Comparison of ENCODE assay signal across 22 cellular contexts in genomic region chr3:122621112-122621511, GRCh38. TPM values are rescaled to one million over a fixed set of nuclear protein-coding genes. Genes with fewer than 3 reads are reported as not detected.
DNase-seq lines count a peak whose midpoint lies in the region; ATAC-seq and TF ChIP-seq lines count a peak whose summit lies in the region.
"Had no signal": no experiment of that assay in that cellular context is flagged by ENCODE, and none has a peak within 500 bp of the region (broad histone marks: within the 10 kb centered on the region; RNA-seq: fewer than 3 reads in every experiment).

No MANE protein-coding gene starts in this region.

- H3K36me3 ChIP-seq in OCI-LY3 (replicated peaks; ENCODE audit: low read depth, low read length): peaks cover 76% of the 10 kb centered on the region
- H3K36me3 ChIP-seq in CD8-positive, alpha-beta memory T cell (ENCODE audit: insufficient read depth, low read length): peaks cover 30% of the 10 kb centered on the region
- H3K36me3 ChIP-seq in A673 (ENCODE audit: insufficient read depth, low read length, poor library complexity, severe bottlenecking): no peaks in the 10 kb centered on the region
- H3K36me3 ChIP-seq: neutrophil, right lobe of liver, tibial artery had no signal

- H3K4me1 ChIP-seq in OCI-LY3 (ENCODE audit: low read length): peaks cover 98% of the 10 kb centered on the region
- no peaks in the 10 kb centered on the region for H3K4me1 ChIP-seq in CD8-positive, alpha-beta memory T cell (ENCODE audit: insufficient read depth, low read length)
- H3K4me1 ChIP-seq in A673 (ENCODE audit: insufficient read depth, low read length, poor library complexity, severe bottlenecking): no peaks in the 10 kb centered on the region
- H3K4me1 ChIP-seq: body of pancreas, right lobe of liver, tibial artery had no signal

- DNase-seq in GM12865 (ENCODE audit: low read depth) (peak; percentile 75), NCI-H345 treated with DMSO at 0.1 percent for 48 hours (lab: John Stamatoyannopoulos, UW; ENCODE audit: unreplicated experiment) (no peak), A673 (ENCODE audit: low spot score) (no peak), Calu3 (no peak)
- no peak for DNase-seq in CD8-positive, alpha-beta memory T cell
- DNase-seq: activated CD4-positive, CD25-positive, alpha-beta regulatory T cell treated with anti-CD3 and anti-CD28 coated beads, Interleukin-2, amount 50 U/mL, for 72 hours; activated CD8-positive, alpha-beta memory T cell treated with anti-CD3 and anti-CD28 coated beads, Interleukin-2, amount 50 U/mL, for 4 hours; activated naive CD4-positive, alpha-beta T cell treated with anti-CD3 and anti-CD28 coated beads, Interleukin-2, amount 10 ng/mL, durations not matched to agents 7 days and 5 days; body of pancreas; midbrain; NCI-H1694; NCI-H748 treated with DMSO at 0.1 percent for 48 hours; right lobe of liver; stimulated activated CD4-positive, alpha-beta T cell treated with anti-CD3 and anti-CD28 coated beads, Interleukin-1b, Interleukin-23, amount 100 ng/mL, for 48 hours; T-helper 17 cell; tibial artery had no signal

- peak overlapping the region; percentile 38 for H3K4me2 ChIP-seq in OCI-LY3 (ENCODE audit: low read length)
- H3K4me2 ChIP-seq: GM23338 had no signal

- H2AFZ ChIP-seq in OCI-LY3 (ENCODE audit: low read depth, low read length): no peak overlapping the region
- H2AFZ ChIP-seq: GM23338 had no signal

- H3K27me3 Mint-ChIP-seq in CD8-positive, alpha-beta memory T cell: no peaks in the 10 kb centered on the region
- peaks cover 19% of the 10 kb centered on the region for H3K27me3 Mint-ChIP-seq in Calu3 (ENCODE audit: unreplicated experiment)
- H3K27me3 Mint-ChIP-seq: activated naive CD4-positive, alpha-beta T cell treated with anti-CD3 and anti-CD28 coated beads, Interleukin-2, amount 10 ng/mL, durations not matched to agents 7 days and 5 days; T-helper 17 cell had no signal

- BruUV-seq in A673 (replicated peaks; lab: Mats Ljungman, UMichigan) (no TSS peak), Calu3 (replicated peaks; lab: Mats Ljungman, UMichigan) (no TSS peak)

- H3K36me3 Mint-ChIP-seq in CD8-positive, alpha-beta memory T cell: peaks cover 9 to 88% (median 47%) of the 10 kb centered on the region in 3 donors
- H3K36me3 Mint-ChIP-seq in Calu3 (ENCODE audit: insufficient read depth, unreplicated experiment): no peaks in the 10 kb centered on the region

- peak overlapping the region; percentile 76 for H3K9ac ChIP-seq in OCI-LY3 (ENCODE audit: low read length)

- H3K27me3 ChIP-seq in OCI-LY3 (ENCODE audit: low read depth, low read length) (no peaks in the 10 kb centered on the region), A673 (replicated peaks; ENCODE audit: insufficient read depth, low read depth, low read length, poor library complexity) (peaks cover 32% of the 10 kb centered on the region)
- no peaks in the 10 kb centered on the region for H3K27me3 ChIP-seq in CD8-positive, alpha-beta memory T cell (ENCODE audit: insufficient read depth, low read length, poor library complexity, severe bottlenecking)
- H3K27me3 ChIP-seq: body of pancreas, neutrophil, right lobe of liver had no signal

- H3K27ac ChIP-seq in OCI-LY3 (ENCODE audit: low read length) (peak overlapping the region; percentile 98), A673 (ENCODE audit: low read depth, low read length, poor library complexity, severe bottlenecking) (no peak overlapping the region)
- H3K27ac ChIP-seq in CD8-positive, alpha-beta memory T cell (ENCODE audit: low read depth, low read length): no peak overlapping the region
- H3K27ac ChIP-seq: body of pancreas, HL-60, neutrophil, right lobe of liver, tibial artery had no signal

- H3K4me3 ChIP-seq in GM12865 (ENCODE audit: low read depth, low read length) (peak overlapping the region; percentile 16; the same call in 1 of the 2 replicates), OCI-LY3 (ENCODE audit: low read length) (peak overlapping the region; percentile 25), A673 (ENCODE audit: low read depth, low read length, poor library complexity, severe bottlenecking) (no peak overlapping the region)
- no peak overlapping the region for H3K4me3 ChIP-seq in CD8-positive, alpha-beta memory T cell (ENCODE audit: low read length)
- H3K4me3 ChIP-seq: body of pancreas, GM23338, right lobe of liver, tibial artery had no signal

- H3K79me2 ChIP-seq in OCI-LY3 (ENCODE audit: low read length): peaks cover 23% of the 10 kb centered on the region

- H4K20me1 ChIP-seq in OCI-LY3 (ENCODE audit: insufficient read depth, low read length): no peaks in the 10 kb centered on the region

- H3K27ac Mint-ChIP-seq in CD8-positive, alpha-beta memory T cell: peak overlapping the region in 2 of 8 donors; percentile 58 to 68
- no peak overlapping the region for H3K27ac Mint-ChIP-seq in Calu3 (ENCODE audit: unreplicated experiment)
- H3K27ac Mint-ChIP-seq: activated naive CD4-positive, alpha-beta T cell treated with anti-CD3 and anti-CD28 coated beads, Interleukin-2, amount 10 ng/mL, durations not matched to agents 7 days and 5 days; GM23338; T-helper 17 cell had no signal

- no peaks in the 10 kb centered on the region for H3K4me1 Mint-ChIP-seq in CD8-positive, alpha-beta memory T cell
- H3K4me1 Mint-ChIP-seq in Calu3 (ENCODE audit: low read depth, unreplicated experiment): no peaks in the 10 kb centered on the region
- H3K4me1 Mint-ChIP-seq: activated naive CD4-positive, alpha-beta T cell treated with anti-CD3 and anti-CD28 coated beads, Interleukin-2, amount 10 ng/mL, durations not matched to agents 7 days and 5 days had no signal

- H3K9me3 ChIP-seq in OCI-LY3 (ENCODE audit: insufficient read depth, low read length): no peaks in the 10 kb centered on the region
- H3K9me3 ChIP-seq in CD8-positive, alpha-beta memory T cell (ENCODE audit: low read length): no peaks in the 10 kb centered on the region
- H3K9me3 ChIP-seq in A673 (ENCODE audit: low read depth, low read length, poor library complexity, severe bottlenecking): no peaks in the 10 kb centered on the region
- H3K9me3 ChIP-seq: body of pancreas, neutrophil, right lobe of liver, tibial artery had no signal

- ATAC-seq in GM19328 (IDR thresholded peaks at IDR 0.05; ENCODE audit: unreplicated experiment) (peak; percentile 47), HG02884 (IDR thresholded peaks at IDR 0.05; ENCODE audit: unreplicated experiment) (peak; percentile 33)
- ATAC-seq: GM23338, T-helper 17 cell had no signal

- no peaks in the 10 kb centered on the region for H3K9me3 Mint-ChIP-seq in CD8-positive, alpha-beta memory T cell
- no peaks in the 10 kb centered on the region for H3K9me3 Mint-ChIP-seq in Calu3 (ENCODE audit: low read depth, unreplicated experiment)
- H3K9me3 Mint-ChIP-seq: activated naive CD4-positive, alpha-beta T cell treated with anti-CD3 and anti-CD28 coated beads, Interleukin-2, amount 10 ng/mL, durations not matched to agents 7 days and 5 days; GM23338 had no signal

- H3K4me3 Mint-ChIP-seq in CD8-positive, alpha-beta memory T cell: no peak overlapping the region
- no peak overlapping the region for H3K4me3 Mint-ChIP-seq in Calu3 (ENCODE audit: low read depth, unreplicated experiment)
- H3K4me3 Mint-ChIP-seq: activated naive CD4-positive, alpha-beta T cell treated with anti-CD3 and anti-CD28 coated beads, Interleukin-2, amount 10 ng/mL, durations not matched to agents 7 days and 5 days; GM23338; T-helper 17 cell had no signal

- POLR2A ChIA-PET in CD8-positive, alpha-beta memory T cell (lab: Charles Lee): no interaction called here
- POLR2A ChIA-PET in A673 (lab: Charles Lee; ENCODE audit: low non-redundant PET): no interaction called here

- CTCF ChIA-PET in CD8-positive, alpha-beta memory T cell (lab: Charles Lee): no interaction called here
- CTCF ChIA-PET in A673 (lab: Charles Lee) (no interaction called here), Calu3 (lab: Charles Lee) (no interaction called here)

- TF ChIP-seq CTCF in GM12865 (IDR thresholded peaks at IDR 0.05; ENCODE audit: insufficient read depth, low read depth, low read length, missing control alignments) (no peak), OCI-LY3 (IDR thresholded peaks at IDR 0.05; ENCODE audit: low read depth, low read length) (no peak), A673 (conservative IDR thresholded peaks at IDR 0.05; ENCODE audit: low read depth, low read length) (no peak), Calu3 (IDR thresholded peaks at IDR 0.05; ENCODE audit: unreplicated experiment) (no peak)

- intact Hi-C loops in A673 (cut with micrococcal nuclease; ENCODE audit: unreplicated experiment) (no loop called here), Calu3 (cut with micrococcal nuclease; ENCODE audit: unreplicated experiment) (no loop called here)

RNA-seq across cellular contexts. Expression of gene PARP15, which starts 43.7 kb away (rescaled TPM):
- total RNA-seq in CD8-positive, alpha-beta memory T cell: 10 to 100 TPM; 12.7 to 13.9 TPM
- 8.5 TPM for polyA plus RNA-seq in CD8-positive, alpha-beta memory T cell
- not detected in 2 replicates for total RNA-seq in A673 (2021)
- 3.4 and 3.6 TPM in 2 replicates for total RNA-seq in Calu3 (2022)

RNA-seq across cellular contexts. Expression of gene DTX3L, which starts 57.0 kb away (rescaled TPM):
- total RNA-seq in CD8-positive, alpha-beta memory T cell: 10 to 100 TPM; 22.9 to 24.3 TPM
- polyA plus RNA-seq in CD8-positive, alpha-beta memory T cell: 31.2 TPM
- 16.6 and 18.9 TPM in 2 replicates for total RNA-seq in A673 (2021)
- 73.9 and 121 TPM in 2 replicates for total RNA-seq in Calu3 (2022)

RNA-seq across cellular contexts. Expression of gene PARP9, which starts 57.0 kb away (rescaled TPM):
- total RNA-seq in CD8-positive, alpha-beta memory T cell: 10 to 100 TPM; 13.2 to 13.4 TPM
- polyA plus RNA-seq in CD8-positive, alpha-beta memory T cell: 32.5 TPM
- 10.6 and 10.8 TPM in 2 replicates for total RNA-seq in A673 (2021)
- total RNA-seq in Calu3 (2022): 71.2 and 128 TPM in 2 replicates

RNA-seq across cellular contexts. Expression of gene PARP14, which starts 59.5 kb away (rescaled TPM):
- total RNA-seq in CD8-positive, alpha-beta memory T cell: 10 to 100 TPM; 41.3 to 44.8 TPM
- 16.6 TPM for polyA plus RNA-seq in CD8-positive, alpha-beta memory T cell
- total RNA-seq in A673 (2021) (22.8 and 25.9 TPM in 2 replicates), Calu3 (2022) (95.5 and 168 TPM in 2 replicates)

Comparison
In these comparisons a context has a peak if more than half of its experiments do, and no peak if none do; other contexts are left out.
1. H3K4me3 ChIP-seq: peak in GM12865 (single experiment) and OCI-LY3 (single experiment); none in CD8-positive, alpha-beta memory T cell (single experiment) and A673 (single experiment).